Comparison of ENCODE assay signal across 1 cellular context in the genomic region with DNA sequence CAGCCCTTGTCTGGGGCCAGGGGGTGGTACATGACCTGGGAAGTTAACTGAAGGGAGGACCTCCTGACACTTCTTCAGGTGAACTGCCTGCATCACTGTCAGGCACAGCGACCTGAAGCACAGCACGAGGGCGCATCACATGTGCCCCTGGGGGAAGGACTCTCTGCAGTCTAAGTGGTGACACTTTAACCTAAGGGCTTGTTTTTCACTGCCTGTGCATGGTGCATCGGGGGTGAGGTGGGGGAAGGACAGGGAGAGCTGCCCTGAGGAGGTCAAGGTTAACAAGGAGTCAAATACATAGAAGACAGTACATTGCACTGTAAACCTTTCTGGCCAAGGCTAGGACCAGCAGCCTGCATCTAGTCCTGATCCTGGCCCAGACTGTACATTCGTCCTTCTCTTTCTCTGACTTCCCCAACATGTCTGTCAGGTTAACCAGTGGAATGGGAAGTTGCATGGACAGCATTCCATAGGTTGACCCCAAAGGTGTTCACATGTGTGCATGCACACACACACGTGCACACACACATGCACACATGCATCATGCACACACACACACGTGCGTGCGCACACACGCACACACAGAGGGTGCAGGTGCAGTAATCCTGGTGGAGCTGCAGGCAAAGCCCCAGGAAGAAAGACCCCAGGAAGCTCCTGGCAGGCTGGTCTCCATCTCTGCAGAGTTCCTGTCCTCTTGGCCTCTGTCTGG.
TF ChIP-seq lines count a peak whose summit lies in the region.

No MANE protein-coding gene starts in this region.

TF ChIP-seq in HepG2, 621 proteins besides CTCF, POLR2A, EP300 and RAD21 (continues in another document):
- TF ChIP-seq ZNF354B (CRISPR knock-in tag; IDR thresholded peaks at IDR 0.05), result no peak
- TF ChIP-seq HNRNPH1 (optimal IDR thresholded peaks at IDR 0.05; ENCODE audit: low read depth, low read length), result no peak
- no peak for TF ChIP-seq ZNF619 (CRISPR knock-in tag; IDR thresholded peaks at IDR 0.05)
- TF ChIP-seq SP1 (IDR thresholded peaks at IDR 0.05), result no peak
- no peak for TF ChIP-seq SP1 (CRISPR knock-in tag; IDR thresholded peaks at IDR 0.05)
- TF ChIP-seq, protein P1, sequence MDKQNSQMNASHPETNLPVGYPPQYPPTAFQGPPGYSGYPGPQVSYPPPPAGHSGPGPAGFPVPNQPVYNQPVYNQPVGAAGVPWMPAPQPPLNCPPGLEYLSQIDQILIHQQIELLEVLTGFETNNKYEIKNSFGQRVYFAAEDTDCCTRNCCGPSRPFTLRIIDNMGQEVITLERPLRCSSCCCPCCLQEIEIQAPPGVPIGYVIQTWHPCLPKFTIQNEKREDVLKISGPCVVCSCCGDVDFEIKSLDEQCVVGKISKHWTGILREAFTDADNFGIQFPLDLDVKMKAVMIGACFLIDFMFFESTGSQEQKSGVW (CRISPR knock-in tag; IDR thresholded peaks at IDR 0.05; ENCODE audit: borderline replicate concordance), result no peak
- TF ChIP-seq ZNF337 (CRISPR knock-in tag; IDR thresholded peaks at IDR 0.05; ENCODE audit: borderline replicate concordance, low read depth), result no peak
- TF ChIP-seq ZZZ3 (CRISPR knock-in tag; IDR thresholded peaks at IDR 0.05; ENCODE audit: borderline replicate concordance), result no peak
- TF ChIP-seq ZSCAN12 (CRISPR knock-in tag; IDR thresholded peaks at IDR 0.05), result no peak
- no peak for TF ChIP-seq ZNF547 (CRISPR knock-in tag; IDR thresholded peaks at IDR 0.05)
- peak; percentile 89 for TF ChIP-seq ESRRA (CRISPR knock-in tag; IDR thresholded peaks at IDR 0.05; ENCODE audit: low read depth)
- TF ChIP-seq, protein P2, sequence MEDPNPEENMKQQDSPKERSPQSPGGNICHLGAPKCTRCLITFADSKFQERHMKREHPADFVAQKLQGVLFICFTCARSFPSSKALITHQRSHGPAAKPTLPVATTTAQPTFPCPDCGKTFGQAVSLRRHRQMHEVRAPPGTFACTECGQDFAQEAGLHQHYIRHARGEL (CRISPR knock-in tag; IDR thresholded peaks at IDR 0.05), result no peak
- TF ChIP-seq RXRB (CRISPR knock-in tag; IDR thresholded peaks at IDR 0.05; ENCODE audit: borderline replicate concordance), result peak; percentile 56; the same call in 1 of the 2 replicates
- no peak for TF ChIP-seq ZNF136 (CRISPR knock-in tag; IDR thresholded peaks at IDR 0.05; ENCODE audit: low read depth)
- peak; percentile 37; the same call in 1 of the 2 replicates for TF ChIP-seq HDAC1 (CRISPR knock-in tag; IDR thresholded peaks at IDR 0.05)
- no peak for TF ChIP-seq SNRNP70 (IDR thresholded peaks at IDR 0.05; ENCODE audit: low read depth, low read length)
- no peak for TF ChIP-seq NR1H2 (CRISPR knock-in tag; IDR thresholded peaks at IDR 0.05; ENCODE audit: borderline replicate concordance, low read depth)
- TF ChIP-seq EHMT2 (IDR thresholded peaks at IDR 0.05; ENCODE audit: borderline replicate concordance, low read depth, low read length), result no peak
- no peak for TF ChIP-seq MTF1 (CRISPR knock-in tag; IDR thresholded peaks at IDR 0.05)
- no peak for TF ChIP-seq ZNF501 (CRISPR knock-in tag; IDR thresholded peaks at IDR 0.05)
- TF ChIP-seq JUND (CRISPR knock-in tag; IDR thresholded peaks at IDR 0.05), result no peak
- no peak for TF ChIP-seq FOXA1 (IDR thresholded peaks at IDR 0.05)
- no peak for TF ChIP-seq FOXA1 (CRISPR knock-in tag; IDR thresholded peaks at IDR 0.05)
- no peak for TF ChIP-seq ELF3 (CRISPR knock-in tag; IDR thresholded peaks at IDR 0.05)
- no peak for TF ChIP-seq SMARCC2 (IDR thresholded peaks at IDR 0.05)
- no peak for TF ChIP-seq ATF7-NPFF (CRISPR knock-in tag; IDR thresholded peaks at IDR 0.05; ENCODE audit: low read depth)
- TF ChIP-seq NONO (IDR thresholded peaks at IDR 0.05), result no peak
- 0 out of 2 replicates have a peak, but pooled peaks have one; percentile 38 for TF ChIP-seq NONO (CRISPR knock-in tag; conservative IDR thresholded peaks at IDR 0.05)
- TF ChIP-seq ZKSCAN5 (CRISPR knock-in tag; IDR thresholded peaks at IDR 0.05), result no peak
- TF ChIP-seq TP53 (CRISPR knock-in tag; conservative IDR thresholded peaks at IDR 0.05), result no peak
- TF ChIP-seq MBD4 (IDR thresholded peaks at IDR 0.05; ENCODE audit: borderline replicate concordance, low read length), result no peak
- TF ChIP-seq HHEX (CRISPR knock-in tag; IDR thresholded peaks at IDR 0.05), result peak; percentile 51; the same call in 1 of the 2 replicates
- no peak for TF ChIP-seq RFX5 (IDR thresholded peaks at IDR 0.05; ENCODE audit: low read depth, low read length)
- no peak for TF ChIP-seq HMGA1 (CRISPR knock-in tag; conservative IDR thresholded peaks at IDR 0.05)
- TF ChIP-seq, protein P3, sequence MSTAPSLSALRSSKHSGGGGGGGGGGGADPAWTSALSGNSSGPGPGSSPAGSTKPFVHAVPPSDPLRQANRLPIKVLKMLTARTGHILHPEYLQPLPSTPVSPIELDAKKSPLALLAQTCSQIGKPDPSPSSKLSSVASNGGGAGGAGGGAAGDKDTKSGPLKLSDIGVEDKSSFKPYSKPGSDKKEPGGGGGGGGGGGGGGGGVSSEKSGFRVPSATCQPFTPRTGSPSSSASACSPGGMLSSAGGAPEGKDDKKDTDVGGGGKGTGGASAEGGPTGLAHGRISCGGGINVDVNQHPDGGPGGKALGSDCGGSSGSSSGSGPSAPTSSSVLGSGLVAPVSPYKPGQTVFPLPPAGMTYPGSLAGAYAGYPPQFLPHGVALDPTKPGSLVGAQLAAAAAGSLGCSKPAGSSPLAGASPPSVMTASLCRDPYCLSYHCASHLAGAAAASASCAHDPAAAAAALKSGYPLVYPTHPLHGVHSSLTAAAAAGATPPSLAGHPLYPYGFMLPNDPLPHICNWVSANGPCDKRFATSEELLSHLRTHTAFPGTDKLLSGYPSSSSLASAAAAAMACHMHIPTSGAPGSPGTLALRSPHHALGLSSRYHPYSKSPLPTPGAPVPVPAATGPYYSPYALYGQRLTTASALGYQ (CRISPR knock-in tag; IDR thresholded peaks at IDR 0.05), result no peak
- TF ChIP-seq, protein P4, sequence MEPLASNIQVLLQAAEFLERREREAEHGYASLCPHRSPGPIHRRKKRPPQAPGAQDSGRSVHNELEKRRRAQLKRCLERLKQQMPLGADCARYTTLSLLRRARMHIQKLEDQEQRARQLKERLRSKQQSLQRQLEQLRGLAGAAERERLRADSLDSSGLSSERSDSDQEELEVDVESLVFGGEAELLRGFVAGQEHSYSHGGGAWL (CRISPR knock-in tag; IDR thresholded peaks at IDR 0.05), result no peak
- TF ChIP-seq, protein P5, sequence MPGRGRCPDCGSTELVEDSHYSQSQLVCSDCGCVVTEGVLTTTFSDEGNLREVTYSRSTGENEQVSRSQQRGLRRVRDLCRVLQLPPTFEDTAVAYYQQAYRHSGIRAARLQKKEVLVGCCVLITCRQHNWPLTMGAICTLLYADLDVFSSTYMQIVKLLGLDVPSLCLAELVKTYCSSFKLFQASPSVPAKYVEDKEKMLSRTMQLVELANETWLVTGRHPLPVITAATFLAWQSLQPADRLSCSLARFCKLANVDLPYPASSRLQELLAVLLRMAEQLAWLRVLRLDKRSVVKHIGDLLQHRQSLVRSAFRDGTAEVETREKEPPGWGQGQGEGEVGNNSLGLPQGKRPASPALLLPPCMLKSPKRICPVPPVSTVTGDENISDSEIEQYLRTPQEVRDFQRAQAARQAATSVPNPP (CRISPR knock-in tag; IDR thresholded peaks at IDR 0.05), result no peak
- no peak for TF ChIP-seq ZC3H13 (CRISPR knock-in tag; IDR thresholded peaks at IDR 0.05)
- TF ChIP-seq YEATS2 (CRISPR knock-in tag; IDR thresholded peaks at IDR 0.05; ENCODE audit: borderline replicate concordance), result no peak
- no peak for TF ChIP-seq MAFG (CRISPR knock-in tag; IDR thresholded peaks at IDR 0.05)
- TF ChIP-seq RXRA (CRISPR knock-in tag; IDR thresholded peaks at IDR 0.05), result 0 out of 2 replicates have a peak, but pooled peaks have one; percentile 21
- no peak for TF ChIP-seq RCOR2 (CRISPR knock-in tag; IDR thresholded peaks at IDR 0.05)
- no peak for TF ChIP-seq ATF7 (IDR thresholded peaks at IDR 0.05)
- TF ChIP-seq ATF7 (CRISPR knock-in tag; IDR thresholded peaks at IDR 0.05), result no peak
- no peak for TF ChIP-seq SIX4 (CRISPR knock-in tag; IDR thresholded peaks at IDR 0.05)
- TF ChIP-seq KDM6A (CRISPR knock-in tag; IDR thresholded peaks at IDR 0.05; ENCODE audit: low read depth), result no peak
- TF ChIP-seq, protein P6, sequence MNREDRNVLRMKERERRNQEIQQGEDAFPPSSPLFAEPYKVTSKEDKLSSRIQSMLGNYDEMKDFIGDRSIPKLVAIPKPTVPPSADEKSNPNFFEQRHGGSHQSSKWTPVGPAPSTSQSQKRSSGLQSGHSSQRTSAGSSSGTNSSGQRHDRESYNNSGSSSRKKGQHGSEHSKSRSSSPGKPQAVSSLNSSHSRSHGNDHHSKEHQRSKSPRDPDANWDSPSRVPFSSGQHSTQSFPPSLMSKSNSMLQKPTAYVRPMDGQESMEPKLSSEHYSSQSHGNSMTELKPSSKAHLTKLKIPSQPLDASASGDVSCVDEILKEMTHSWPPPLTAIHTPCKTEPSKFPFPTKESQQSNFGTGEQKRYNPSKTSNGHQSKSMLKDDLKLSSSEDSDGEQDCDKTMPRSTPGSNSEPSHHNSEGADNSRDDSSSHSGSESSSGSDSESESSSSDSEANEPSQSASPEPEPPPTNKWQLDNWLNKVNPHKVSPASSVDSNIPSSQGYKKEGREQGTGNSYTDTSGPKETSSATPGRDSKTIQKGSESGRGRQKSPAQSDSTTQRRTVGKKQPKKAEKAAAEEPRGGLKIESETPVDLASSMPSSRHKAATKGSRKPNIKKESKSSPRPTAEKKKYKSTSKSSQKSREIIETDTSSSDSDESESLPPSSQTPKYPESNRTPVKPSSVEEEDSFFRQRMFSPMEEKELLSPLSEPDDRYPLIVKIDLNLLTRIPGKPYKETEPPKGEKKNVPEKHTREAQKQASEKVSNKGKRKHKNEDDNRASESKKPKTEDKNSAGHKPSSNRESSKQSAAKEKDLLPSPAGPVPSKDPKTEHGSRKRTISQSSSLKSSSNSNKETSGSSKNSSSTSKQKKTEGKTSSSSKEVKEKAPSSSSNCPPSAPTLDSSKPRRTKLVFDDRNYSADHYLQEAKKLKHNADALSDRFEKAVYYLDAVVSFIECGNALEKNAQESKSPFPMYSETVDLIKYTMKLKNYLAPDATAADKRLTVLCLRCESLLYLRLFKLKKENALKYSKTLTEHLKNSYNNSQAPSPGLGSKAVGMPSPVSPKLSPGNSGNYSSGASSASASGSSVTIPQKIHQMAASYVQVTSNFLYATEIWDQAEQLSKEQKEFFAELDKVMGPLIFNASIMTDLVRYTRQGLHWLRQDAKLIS (CRISPR knock-in tag; IDR thresholded peaks at IDR 0.05), result no peak
- TF ChIP-seq ZNF776 (CRISPR knock-in tag; IDR thresholded peaks at IDR 0.05), result no peak
- TF ChIP-seq EED (CRISPR knock-in tag; IDR thresholded peaks at IDR 0.05), result no peak
- TF ChIP-seq ZFP37 (CRISPR knock-in tag; IDR thresholded peaks at IDR 0.05; ENCODE audit: borderline replicate concordance), result no peak
- TF ChIP-seq, protein P7, sequence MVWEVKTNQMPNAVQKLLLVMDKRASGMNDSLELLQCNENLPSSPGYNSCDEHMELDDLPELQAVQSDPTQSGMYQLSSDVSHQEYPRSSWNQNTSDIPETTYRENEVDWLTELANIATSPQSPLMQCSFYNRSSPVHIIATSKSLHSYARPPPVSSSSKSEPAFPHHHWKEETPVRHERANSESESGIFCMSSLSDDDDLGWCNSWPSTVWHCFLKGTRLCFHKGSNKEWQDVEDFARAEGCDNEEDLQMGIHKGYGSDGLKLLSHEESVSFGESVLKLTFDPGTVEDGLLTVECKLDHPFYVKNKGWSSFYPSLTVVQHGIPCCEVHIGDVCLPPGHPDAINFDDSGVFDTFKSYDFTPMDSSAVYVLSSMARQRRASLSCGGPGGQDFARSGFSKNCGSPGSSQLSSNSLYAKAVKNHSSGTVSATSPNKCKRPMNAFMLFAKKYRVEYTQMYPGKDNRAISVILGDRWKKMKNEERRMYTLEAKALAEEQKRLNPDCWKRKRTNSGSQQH (CRISPR knock-in tag; IDR thresholded peaks at IDR 0.05; ENCODE audit: low read depth), result no peak
- TF ChIP-seq, protein P8, sequence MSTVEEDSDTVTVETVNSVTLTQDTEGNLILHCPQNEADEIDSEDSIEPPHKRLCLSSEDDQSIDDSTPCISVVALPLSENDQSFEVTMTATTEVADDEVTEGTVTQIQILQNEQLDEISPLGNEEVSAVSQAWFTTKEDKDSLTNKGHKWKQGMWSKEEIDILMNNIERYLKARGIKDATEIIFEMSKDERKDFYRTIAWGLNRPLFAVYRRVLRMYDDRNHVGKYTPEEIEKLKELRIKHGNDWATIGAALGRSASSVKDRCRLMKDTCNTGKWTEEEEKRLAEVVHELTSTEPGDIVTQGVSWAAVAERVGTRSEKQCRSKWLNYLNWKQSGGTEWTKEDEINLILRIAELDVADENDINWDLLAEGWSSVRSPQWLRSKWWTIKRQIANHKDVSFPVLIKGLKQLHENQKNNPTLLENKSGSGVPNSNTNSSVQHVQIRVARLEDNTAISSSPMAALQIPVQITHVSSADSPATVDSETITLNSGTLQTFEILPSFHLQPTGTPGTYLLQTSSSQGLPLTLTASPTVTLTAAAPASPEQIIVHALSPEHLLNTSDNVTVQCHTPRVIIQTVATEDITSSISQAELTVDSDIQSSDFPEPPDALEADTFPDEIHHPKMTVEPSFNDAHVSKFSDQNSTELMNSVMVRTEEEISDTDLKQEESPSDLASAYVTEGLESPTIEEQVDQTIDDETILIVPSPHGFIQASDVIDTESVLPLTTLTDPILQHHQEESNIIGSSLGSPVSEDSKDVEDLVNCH (CRISPR knock-in tag; IDR thresholded peaks at IDR 0.05), result no peak
- TF ChIP-seq, protein P9, sequence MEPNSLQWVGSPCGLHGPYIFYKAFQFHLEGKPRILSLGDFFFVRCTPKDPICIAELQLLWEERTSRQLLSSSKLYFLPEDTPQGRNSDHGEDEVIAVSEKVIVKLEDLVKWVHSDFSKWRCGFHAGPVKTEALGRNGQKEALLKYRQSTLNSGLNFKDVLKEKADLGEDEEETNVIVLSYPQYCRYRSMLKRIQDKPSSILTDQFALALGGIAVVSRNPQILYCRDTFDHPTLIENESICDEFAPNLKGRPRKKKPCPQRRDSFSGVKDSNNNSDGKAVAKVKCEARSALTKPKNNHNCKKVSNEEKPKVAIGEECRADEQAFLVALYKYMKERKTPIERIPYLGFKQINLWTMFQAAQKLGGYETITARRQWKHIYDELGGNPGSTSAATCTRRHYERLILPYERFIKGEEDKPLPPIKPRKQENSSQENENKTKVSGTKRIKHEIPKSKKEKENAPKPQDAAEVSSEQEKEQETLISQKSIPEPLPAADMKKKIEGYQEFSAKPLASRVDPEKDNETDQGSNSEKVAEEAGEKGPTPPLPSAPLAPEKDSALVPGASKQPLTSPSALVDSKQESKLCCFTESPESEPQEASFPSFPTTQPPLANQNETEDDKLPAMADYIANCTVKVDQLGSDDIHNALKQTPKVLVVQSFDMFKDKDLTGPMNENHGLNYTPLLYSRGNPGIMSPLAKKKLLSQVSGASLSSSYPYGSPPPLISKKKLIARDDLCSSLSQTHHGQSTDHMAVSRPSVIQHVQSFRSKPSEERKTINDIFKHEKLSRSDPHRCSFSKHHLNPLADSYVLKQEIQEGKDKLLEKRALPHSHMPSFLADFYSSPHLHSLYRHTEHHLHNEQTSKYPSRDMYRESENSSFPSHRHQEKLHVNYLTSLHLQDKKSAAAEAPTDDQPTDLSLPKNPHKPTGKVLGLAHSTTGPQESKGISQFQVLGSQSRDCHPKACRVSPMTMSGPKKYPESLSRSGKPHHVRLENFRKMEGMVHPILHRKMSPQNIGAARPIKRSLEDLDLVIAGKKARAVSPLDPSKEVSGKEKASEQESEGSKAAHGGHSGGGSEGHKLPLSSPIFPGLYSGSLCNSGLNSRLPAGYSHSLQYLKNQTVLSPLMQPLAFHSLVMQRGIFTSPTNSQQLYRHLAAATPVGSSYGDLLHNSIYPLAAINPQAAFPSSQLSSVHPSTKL (CRISPR knock-in tag; IDR thresholded peaks at IDR 0.05), result 0 out of 2 replicates have a peak, but pooled peaks have one; percentile 9
